1 cellular context compared by ENCODE assay signal in the genomic region with DNA sequence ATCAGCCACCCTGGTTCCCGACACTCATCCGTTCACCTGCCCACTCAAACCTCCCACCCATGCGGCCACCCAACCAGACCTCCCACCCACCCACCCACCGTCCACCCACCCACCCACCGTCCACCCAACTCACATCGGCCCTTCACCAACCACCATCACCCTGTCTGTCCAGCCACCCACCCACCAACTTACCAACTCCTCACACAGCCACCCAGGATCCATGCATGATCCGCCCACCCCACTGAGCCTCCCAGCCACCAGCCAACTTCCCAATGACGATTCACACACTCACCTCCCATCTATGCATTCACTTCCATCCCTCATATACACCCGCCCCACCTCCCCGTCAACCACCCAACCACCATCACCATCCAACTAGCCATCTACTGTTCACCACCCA.
TF ChIP-seq lines count a peak whose summit lies in the region.

No MANE protein-coding gene starts in this region.

TF ChIP-seq in SK-N-SH, 30 proteins besides CTCF, POLR2A, EP300 and RAD21 (continued from another document):
- TF ChIP-seq USF2 (IDR thresholded peaks at IDR 0.05; ENCODE audit: borderline replicate concordance, low read depth, low read length): no peak
- TF ChIP-seq GATA2 (CRISPR knock-in tag; IDR thresholded peaks at IDR 0.05): no peak
- TF ChIP-seq, protein P1, sequence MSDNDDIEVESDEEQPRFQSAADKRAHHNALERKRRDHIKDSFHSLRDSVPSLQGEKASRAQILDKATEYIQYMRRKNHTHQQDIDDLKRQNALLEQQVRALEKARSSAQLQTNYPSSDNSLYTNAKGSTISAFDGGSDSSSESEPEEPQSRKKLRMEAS (IDR thresholded peaks at IDR 0.05; ENCODE audit: low read depth): no peak
- TF ChIP-seq CHD2 (IDR thresholded peaks at IDR 0.05; ENCODE audit: low read length, partially characterized antibody): no peak
- TF ChIP-seq ZBTB33 (IDR thresholded peaks at IDR 0.05; ENCODE audit: borderline replicate concordance, low read depth): no peak
- TF ChIP-seq, protein P2, sequence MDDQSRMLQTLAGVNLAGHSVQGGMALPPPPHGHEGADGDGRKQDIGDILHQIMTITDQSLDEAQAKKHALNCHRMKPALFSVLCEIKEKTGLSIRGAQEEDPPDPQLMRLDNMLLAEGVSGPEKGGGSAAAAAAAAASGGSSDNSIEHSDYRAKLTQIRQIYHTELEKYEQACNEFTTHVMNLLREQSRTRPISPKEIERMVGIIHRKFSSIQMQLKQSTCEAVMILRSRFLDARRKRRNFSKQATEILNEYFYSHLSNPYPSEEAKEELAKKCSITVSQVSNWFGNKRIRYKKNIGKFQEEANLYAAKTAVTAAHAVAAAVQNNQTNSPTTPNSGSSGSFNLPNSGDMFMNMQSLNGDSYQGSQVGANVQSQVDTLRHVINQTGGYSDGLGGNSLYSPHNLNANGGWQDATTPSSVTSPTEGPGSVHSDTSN (IDR thresholded peaks at IDR 0.05): no peak
